In genomic region chr22:37638351-37639069, GRCh38 we compare ENCODE assay signal across 8 cellular contexts. TPM values are rescaled to one million over a fixed set of nuclear protein-coding genes. Genes with fewer than 3 reads are reported as not detected.
DNase-seq lines count a peak whose midpoint lies in the region; ATAC-seq, FAIRE-seq and TF ChIP-seq lines count a peak whose summit lies in the region.

No MANE protein-coding gene starts in this region.

- no peaks in the 10 kb centered on the region for H3K27me3 Mint-ChIP-seq in T-cell

- ATAC-seq in T-cell (replicated peaks in 1 of 4): peak; percentile 39 to 53 (median 45)
- ATAC-seq in HG02588 (IDR thresholded peaks at IDR 0.05; ENCODE audit: unreplicated experiment): no peak
- no peak for ATAC-seq in HG02938 (IDR thresholded peaks at IDR 0.05; ENCODE audit: unreplicated experiment)

- H3K9me3 ChIP-seq in HEK293 (ENCODE audit: control insufficient read depth, insufficient read depth, low read depth, low read length): no peaks in the 10 kb centered on the region
- H3K9me3 ChIP-seq in fibroblast of lung (ENCODE audit: control insufficient read depth, insufficient read depth, low read depth, low read length): no peaks in the 10 kb centered on the region
- H3K9me3 ChIP-seq in small intestine (ENCODE audit: control insufficient read depth, low read depth): no peaks in the 10 kb centered on the region

- H3K9ac ChIP-seq in fibroblast of lung (ENCODE audit: insufficient read depth, low read length): no peak overlapping the region

- H3K27me3 ChIP-seq in fibroblast of lung (ENCODE audit: control insufficient read depth, insufficient read depth, low read length): no peaks in the 10 kb centered on the region
- no peaks in the 10 kb centered on the region for H3K27me3 ChIP-seq in small intestine (ENCODE audit: control insufficient read depth in 2 of 2, insufficient read depth in 2 of 2, low read length in 2 of 2)

- H3K36me3 ChIP-seq in HEK293 (ENCODE audit: control insufficient read depth in 2 of 2, insufficient read depth in 1 of 2, low read length in 2 of 2): peaks cover 0 to 25% of the 10 kb centered on the region in 2 experiments; a peak in 1 of 3 replicates
- H3K36me3 ChIP-seq in fibroblast of lung (ENCODE audit: control insufficient read depth, insufficient read depth, low read length): peaks cover 3% of the 10 kb centered on the region
- H3K36me3 ChIP-seq in small intestine (ENCODE audit: control insufficient read depth in 2 of 2, insufficient read depth in 2 of 2, low read length in 2 of 2): no peaks in the 10 kb centered on the region

- no peaks in the 10 kb centered on the region for H3K9me3 Mint-ChIP-seq in T-cell

- peaks cover 67 to 84% (median 75%) of the 10 kb centered on the region in 3 donors for H3K4me1 Mint-ChIP-seq in T-cell

- H3K79me2 ChIP-seq in fibroblast of lung (ENCODE audit: control insufficient read depth, insufficient read depth, low read length): no peaks in the 10 kb centered on the region

- peak overlapping the region; percentile 52; the same call in 1 of the 2 replicates for H3K27ac ChIP-seq in HEK293 (ENCODE audit: extremely low read depth, low read depth, low read length)
- H3K27ac ChIP-seq in fibroblast of lung (ENCODE audit: insufficient read depth, low read length): no peak overlapping the region
- H3K27ac ChIP-seq in small intestine (ENCODE audit: low read depth in 1 of 2, low read length in 1 of 2): peak overlapping the region; percentile 91 to 92

- peaks cover 4% of the 10 kb centered on the region for H3K36me3 Mint-ChIP-seq in T-cell

- FAIRE-seq in small intestine (lab: Jason Lieb, UNC): no peak

- H3K4me3 ChIP-seq in HEK293 (ENCODE audit: low read depth, low read length) (no peak overlapping the region), fibroblast of lung (replicated peaks in 1 of 4; ENCODE audit: control extremely low read depth in 1 of 4, insufficient read depth in 1 of 4, low read depth in 3 of 4, low read length in 4 of 4) (peak overlapping the region in 2 of 4 experiments; percentile 42 to 64), small intestine (ENCODE audit: low read depth in 1 of 2, low read length in 2 of 2) (peak overlapping the region in 1 of 2 donors; percentile 81)

- peak overlapping the region; percentile 13 for H3K4me2 ChIP-seq in fibroblast of lung (ENCODE audit: extremely low read depth, insufficient read depth, low read length)

- POLR2A ChIA-PET in HEK293 (lab: Yijun Ruan, JAX) (interaction anchor here (0.6 to 11.0 kb wide), 4 partner anchors 12 to 57 kb away, joined by 3 to 80 read pairs (median 6); partner anchors contain the start of genes GGA1 and PDXP), T-cell (lab: Charles Lee) (no interaction called here)

- CTCF ChIA-PET in HEK293 (lab: Yijun Ruan, JAX): interaction anchor here (0.6 to 17.0 kb wide), 8 partner anchors 10 to 181 kb away, joined by 3 to 353 read pairs (median 4); partner anchors contain the start of genes LGALS1, NOL12, PDXP and TRIOBP
- CTCF ChIA-PET in T-cell (lab: Charles Lee): interaction anchor here (0.6 to 1.9 kb wide), 4 partner anchors 10 to 48 kb away, joined by 3 to 11 read pairs (median 6); partner anchors contain the start of genes NOL12 (in 1 of the 2) and PDXP (in 1 of the 2)

- no peak overlapping the region for H2AFZ ChIP-seq in fibroblast of lung (ENCODE audit: low read length)

- H3K4me1 ChIP-seq in HEK293 (ENCODE audit: control insufficient read depth, insufficient read depth, low read length): peaks cover 15% of the 10 kb centered on the region
- H3K4me1 ChIP-seq in fibroblast of lung (ENCODE audit: control insufficient read depth, extremely low read depth, insufficient read depth, low read length): peaks cover 36% of the 10 kb centered on the region
- peaks cover 12 to 30% of the 10 kb centered on the region in 2 donors for H3K4me1 ChIP-seq in small intestine (ENCODE audit: control insufficient read depth in 2 of 2, insufficient read depth in 1 of 2, low read depth in 1 of 2, low read length in 1 of 2)

- peak overlapping the region; percentile 94 for H3K4me3 Mint-ChIP-seq in T-cell

- H3K27ac Mint-ChIP-seq in T-cell: peak overlapping the region; percentile 93 to 95

- 5 to 29% (median 19%) methylated on average over 11 of the region's 11 CpGs for WGBS in small intestine, 3 donors

- peak in 1 of 34 experiments; percentile 38 for DNase-seq in T-cell
- no peak for DNase-seq in fibroblast of lung (ENCODE audit: low read depth in 2 of 2)
- peak; percentile 98 for DNase-seq in small intestine
- DNase-seq in cortex of kidney (lab: John Stamatoyannopoulos, UW): no peak
- DNase-seq in SIG-M5 (lab: John Stamatoyannopoulos, UW): no peak

- H4K20me1 ChIP-seq in fibroblast of lung (ENCODE audit: control insufficient read depth, extremely low read depth, insufficient read depth, low read length): no peaks in the 10 kb centered on the region

- TF ChIP-seq CTCF in HEK293 (tag by site-specific recombination; IDR thresholded peaks at IDR 0.05): no peak
- TF ChIP-seq CTCF in fibroblast of lung (conservative IDR thresholded peaks at IDR 0.05 in 1 of 2, IDR thresholded peaks at IDR 0.05 in 1 of 2; ENCODE audit: low read depth in 1 of 2, low read length in 2 of 2): no peak

TF ChIP-seq in HEK293, 187 proteins besides CTCF, POLR2A, EP300 and RAD21 (continues in another document):
- TF ChIP-seq KLF1 (tag by site-specific recombination; IDR thresholded peaks at IDR 0.05) (peak; percentile 90), IKZF3 (tag by site-specific recombination; IDR thresholded peaks at IDR 0.05) (0 out of 2 replicates have a peak, but pooled peaks have one; percentile 1), ZBTB7A (tag by site-specific recombination; IDR thresholded peaks at IDR 0.05; ENCODE audit: low read depth) (no peak), PATZ1 (tag by site-specific recombination; IDR thresholded peaks at IDR 0.05) (peak; percentile 20; the same call in 1 of the 2 replicates), SP2 (tag by site-specific recombination; IDR thresholded peaks at IDR 0.05) (peak; percentile 36), ZNF449 (tag by site-specific recombination; IDR thresholded peaks at IDR 0.05) (peak; percentile 52; the same call in 1 of the 2 replicates), KLF9 (tag by site-specific recombination; IDR thresholded peaks at IDR 0.05; ENCODE audit: low read depth) (peak; percentile 62)

RNA-seq across cellular contexts. Expression of gene SH3BP1, which starts 1.0 kb away (rescaled TPM):
- total RNA-seq in T-cell (100 to 1,000 TPM in 1 of 5 donors, 10 to 100 TPM in 4; 91.3 to 111 (median 93.6) TPM), fibroblast of lung (3.1 and 6.2 TPM in 2 replicates)
- polyA plus RNA-seq in fibroblast of lung (2.9 and 5.5 TPM in 2 replicates), small intestine (10 to 100 TPM; 20.8 to 29.1 (median 27.9) TPM)
- polyA plus RNA-seq in fibroblast of lung (2012): 7.7 and 15.2 TPM in 2 replicates
- polyA minus RNA-seq in fibroblast of lung (ENCODE audit: low replicate concordance): 15.3 and 34.4 TPM in 2 replicates

RNA-seq across cellular contexts. Expression of gene PDXP, which starts 20.0 kb away (rescaled TPM):
- total RNA-seq in T-cell (10 to 100 TPM in 3 of 5 donors, 1 to 10 TPM in 2; 3.1 to 11.3 (median 10.7) TPM), fibroblast of lung (4.0 and 5.1 TPM in 2 replicates)
- polyA plus RNA-seq in fibroblast of lung (7.9 and 14.7 TPM in 2 replicates), small intestine (10 to 100 TPM; 27.7 to 98.6 (median 87.0) TPM)
- 6.9 and 16.5 TPM in 2 replicates for polyA plus RNA-seq in fibroblast of lung (2012)
- polyA minus RNA-seq in fibroblast of lung (ENCODE audit: low replicate concordance): 14.5 and 15.0 TPM in 2 replicates

RNA-seq across cellular contexts. Expression of gene GGA1, which starts 29.9 kb away (rescaled TPM):
- total RNA-seq in T-cell (100 to 1,000 TPM in 2 of 5 donors, 10 to 100 TPM in 3; 83.8 to 105 (median 97.7) TPM), fibroblast of lung (24.7 and 27.9 TPM in 2 replicates)
- polyA plus RNA-seq in fibroblast of lung (18.0 and 23.1 TPM in 2 replicates), small intestine (10 to 100 TPM; 44.4 to 73.2 (median 67.5) TPM)
- 17.3 and 21.9 TPM in 2 replicates for polyA plus RNA-seq in fibroblast of lung (2012)
- polyA minus RNA-seq in fibroblast of lung (ENCODE audit: low replicate concordance): 17.6 and 35.7 TPM in 2 replicates

RNA-seq across cellular contexts. Expression of gene LGALS1, which starts 36.9 kb away (rescaled TPM):
- total RNA-seq in T-cell (100 to 1,000 TPM in 2 of 5 donors, 10 to 100 TPM in 3; 39.5 to 206 (median 99.2) TPM), fibroblast of lung (6,362 and 11,230 TPM in 2 replicates)
- polyA plus RNA-seq in fibroblast of lung (5,090 and 5,801 TPM in 2 replicates), small intestine (100 to 1,000 TPM in 2 of 3 donors, 10 to 100 TPM in 1; 36.9 to 396 (median 232) TPM)
- polyA plus RNA-seq in fibroblast of lung (2012): 11,602 and 14,894 TPM in 2 replicates
- polyA minus RNA-seq in fibroblast of lung (ENCODE audit: low replicate concordance): 14,591 and 18,200 TPM in 2 replicates

RNA-seq across cellular contexts. Expression of gene NOL12, which starts 47.6 kb away (rescaled TPM):
- 10 to 100 TPM; 29.2 to 52.4 (median 47.5) TPM for total RNA-seq in T-cell
- total RNA-seq in fibroblast of lung: 12.1 and 15.4 TPM in 2 replicates
- 12.8 and 26.1 TPM in 2 replicates for polyA plus RNA-seq in fibroblast of lung
- polyA plus RNA-seq in fibroblast of lung (2012): 16.0 and 29.1 TPM in 2 replicates
- 5.0 and 6.3 TPM in 2 replicates for polyA minus RNA-seq in fibroblast of lung (ENCODE audit: low replicate concordance)
- 10 to 100 TPM; 22.6 to 28.9 (median 24.0) TPM for polyA plus RNA-seq in small intestine

Comparison
In these comparisons a context has a peak if more than half of its experiments do, and no peak if none do; other contexts are left out.
1. ATAC-seq: peak in T-cell (4 of 4); none in HG02588 (single experiment) and HG02938 (single experiment).
2. RNA of gene SH3BP1, which starts 1.0 kb away (total RNA-seq): 91.3 to 111 TPM in T-cell; 3.1 to 6.2 TPM in fibroblast of lung; every median in the first group is over 10 times any median in the second.